In the genomic region with DNA sequence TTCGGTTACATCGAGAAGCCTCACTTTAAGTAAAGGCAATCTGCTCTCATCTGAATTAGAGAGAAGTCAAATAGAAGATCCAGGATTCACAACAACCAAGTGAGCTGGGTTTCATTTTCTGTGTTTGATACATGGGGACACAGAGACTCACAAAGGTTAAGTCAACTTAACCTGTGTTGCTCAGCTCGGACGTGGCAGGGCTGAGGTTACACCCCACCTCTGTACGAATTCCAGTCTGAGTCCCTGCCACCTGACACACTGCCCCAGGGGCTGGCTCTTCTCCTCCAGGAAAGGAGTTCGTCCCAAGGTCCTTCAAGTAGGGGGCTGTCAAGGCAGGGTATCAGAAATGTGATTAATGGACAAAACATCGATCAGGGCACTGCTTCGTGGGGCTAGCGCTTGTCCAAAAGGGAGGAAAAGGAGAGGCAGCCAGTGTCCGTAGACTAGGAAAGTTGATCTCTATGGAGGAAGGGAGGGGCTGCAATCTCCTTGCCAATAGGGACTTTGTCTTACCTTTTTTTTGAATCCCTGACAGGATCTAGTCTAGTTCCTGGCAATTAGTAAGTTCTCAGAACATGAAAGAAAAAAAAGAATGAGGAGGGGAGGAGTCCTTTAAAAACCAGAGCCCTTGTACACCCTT, we compare ENCODE assay signal across 19 cellular contexts.
DNase-seq lines count a peak whose midpoint lies in the region; ATAC-seq and TF ChIP-seq lines count a peak whose summit lies in the region.
"Had no signal": no experiment of that assay in that cellular context is flagged by ENCODE, and none has a peak within 500 bp of the region (broad histone marks: within the 10 kb centered on the region; RNA-seq: fewer than 3 reads in every experiment).

No MANE protein-coding gene starts in this region.

- no peaks in the 10 kb centered on the region for H3K9me3 ChIP-seq in stomach
- H3K9me3 ChIP-seq: BE2C, Caco-2, transverse colon had no signal

- no peaks in the 10 kb centered on the region for H3K36me3 ChIP-seq in stomach
- H3K36me3 ChIP-seq: BE2C, transverse colon had no signal

- no peak for TF ChIP-seq EP300 in stomach (IDR thresholded peaks at IDR 0.05)

- no peaks in the 10 kb centered on the region for H3K36me3 Mint-ChIP-seq in activated naive CD4-positive, alpha-beta T cell treated with anti-CD3 and anti-CD28 coated beads, Interleukin-2, amount 50 U/mL, for 72 hours
- H3K36me3 Mint-ChIP-seq: natural killer cell treated with Interleukin-12 subunit alpha and Interleukin-12 subunit beta and Interleukin-15 and Interleukin-18, amount 100 ng/mL, for 72 hours; stimulated activated naive B cell treated with anti-CD40 and anti-IgM and Interleukin-4, amounts not matched to agents 10 μg/mL and 1 μg/mL and 100 μg/mL, for 72 hours had no signal

- peak overlapping the region; percentile 0 to 92 for H3K27ac Mint-ChIP-seq in activated naive CD4-positive, alpha-beta T cell treated with anti-CD3 and anti-CD28 coated beads, Interleukin-2, amount 50 U/mL, for 72 hours
- H3K27ac Mint-ChIP-seq: activated CD4-positive, alpha-beta T cell treated with anti-CD3 and anti-CD28 coated beads, Interleukin-2, amount 10 ng/mL, durations not matched to agents 24 days and 14 days; GM23338; natural killer cell treated with Interleukin-12 subunit alpha and Interleukin-12 subunit beta and Interleukin-15 and Interleukin-18, amount 100 ng/mL, for 72 hours; stimulated activated naive B cell treated with anti-CD40 and anti-IgM and Interleukin-4, amounts not matched to agents 10 μg/mL and 1 μg/mL and 100 μg/mL, for 72 hours had no signal

- no peak for TF ChIP-seq POLR2A in stomach (IDR thresholded peaks at IDR 0.05)

- H3K4me3 ChIP-seq in stomach: no peak overlapping the region
- H3K4me3 ChIP-seq: GM23338, transverse colon had no signal

- TF ChIP-seq CTCF in stomach (IDR thresholded peaks at IDR 0.05): no peak

- intact Hi-C loops in stomach (cut with DNase I; ENCODE audit: low total_unique reads): no loop called here

- no peaks in the 10 kb centered on the region for H3K27me3 ChIP-seq in stomach
- H3K27me3 ChIP-seq: BE2C, transverse colon had no signal

- H3K27ac ChIP-seq in epithelial cell of prostate: peak overlapping the region; percentile 72
- peak overlapping the region in 2 of 5 donors; percentile 25 to 42 for H3K27ac ChIP-seq in stomach
- H3K27ac ChIP-seq: transverse colon had no signal

- no peak for DNase-seq in activated naive CD4-positive, alpha-beta T cell treated with anti-CD3 and anti-CD28 coated beads, Interleukin-2, amount 50 U/mL, for 72 hours (ENCODE audit: low spot score in 2 of 2)
- no peak for DNase-seq in activated naive CD4-positive, alpha-beta T cell (lab: John Stamatoyannopoulos, UW)
- no peak for DNase-seq in epithelial cell of prostate (ENCODE audit: low read depth, low spot score)
- peak; percentile 25 for DNase-seq in mucosa of gallbladder (ENCODE audit: low spot score)
- peak; percentile 46 for DNase-seq in stomach
- no peak for DNase-seq in Kasumi-1 (lab: John Stamatoyannopoulos, UW)
- DNase-seq: 8988T; activated CD4-positive, alpha-beta T cell treated with anti-CD3 and anti-CD28 coated beads, Interleukin-2, amount 10 ng/mL, durations not matched to agents 24 days and 14 days; activated gamma-delta T cell; Caco-2; effector CD4-positive, alpha-beta T cell; NCI-H1105 treated with DMSO at 0.1 percent for 48 hours; transverse colon had no signal

- ATAC-seq in activated naive CD4-positive, alpha-beta T cell treated with anti-CD3 and anti-CD28 coated beads, Interleukin-2, amount 50 U/mL, for 72 hours: no peak
- ATAC-seq in GM19452 (IDR thresholded peaks at IDR 0.05; ENCODE audit: unreplicated experiment) (no peak), GM21717 (IDR thresholded peaks at IDR 0.05; ENCODE audit: unreplicated experiment) (no peak)
- ATAC-seq: GM23338; natural killer cell treated with Interleukin-12 subunit alpha and Interleukin-12 subunit beta and Interleukin-15 and Interleukin-18, amount 100 ng/mL, for 72 hours had no signal

- H3K4me1 ChIP-seq in stomach: peaks cover 3 to 32% (median 15%) of the 10 kb centered on the region in 4 donors
- H3K4me1 ChIP-seq: Caco-2 had no signal

- WGBS in stomach, 5 donors: 41 to 56% (median 44%) methylated on average over 10 of the region's 10 CpGs

- H3K9me3 Mint-ChIP-seq in activated naive CD4-positive, alpha-beta T cell treated with anti-CD3 and anti-CD28 coated beads, Interleukin-2, amount 50 U/mL, for 72 hours: no peaks in the 10 kb centered on the region
- H3K9me3 Mint-ChIP-seq: activated CD4-positive, alpha-beta T cell treated with anti-CD3 and anti-CD28 coated beads, Interleukin-2, amount 10 ng/mL, durations not matched to agents 24 days and 14 days; GM23338; natural killer cell treated with Interleukin-12 subunit alpha and Interleukin-12 subunit beta and Interleukin-15 and Interleukin-18, amount 100 ng/mL, for 72 hours; stimulated activated naive B cell treated with anti-CD40 and anti-IgM and Interleukin-4, amounts not matched to agents 10 μg/mL and 1 μg/mL and 100 μg/mL, for 72 hours had no signal

Comparison
In these comparisons a context has a peak if more than half of its experiments do, and no peak if none do; other contexts are left out.
1. DNase-seq: peak in mucosa of gallbladder (single experiment) and stomach (single experiment); none in activated naive CD4-positive, alpha-beta T cell treated with anti-CD3 and anti-CD28 coated beads, Interleukin-2, amount 50 U/mL, for 72 hours (0 of 2), activated naive CD4-positive, alpha-beta T cell (0 of 4), epithelial cell of prostate (single experiment) and Kasumi-1 (0 of 2).